8 cellular contexts compared by ENCODE assay signal in genomic region chr19:43640424-43640757, GRCh38. TPM values are rescaled to one million over a fixed set of nuclear protein-coding genes. Genes with fewer than 3 reads are reported as not detected.
DNase-seq lines count a peak whose midpoint lies in the region; ATAC-seq and TF ChIP-seq lines count a peak whose summit lies in the region.

No MANE protein-coding gene starts in this region.

- no peak overlapping the region for H3K27ac ChIP-seq in hepatocyte
- H3K27ac ChIP-seq in gastrocnemius medialis = no peak overlapping the region

- peaks cover 17% of the 10 kb centered on the region for H3K4me1 Mint-ChIP-seq in activated CD8-positive, alpha-beta T cell treated with anti-CD3 and anti-CD28 coated beads, Interleukin-2, amount 10 ng/mL, durations not matched to agents 7 days and 5 days (ENCODE audit: low read depth)

- no peak for TF ChIP-seq CTCF in hepatocyte (IDR thresholded peaks at IDR 0.05; ENCODE audit: poor library complexity)
- TF ChIP-seq CTCF in gastrocnemius medialis (IDR thresholded peaks at IDR 0.05 in 4 of 5, conservative IDR thresholded peaks at IDR 0.05 in 1 of 5) = no peak

- H3K4me2 ChIP-seq in hepatocyte = peak overlapping the region; percentile 98

- intact Hi-C loops in gastrocnemius medialis (cut with DNase I; ENCODE audit: low total_unique reads) = no loop called here

- POLR2A ChIA-PET in activated CD8-positive, alpha-beta T cell treated with anti-CD3 and anti-CD28 coated beads, Interleukin-2, amount 10 ng/mL, durations not matched to agents 7 days and 5 days (lab: Charles Lee) = no interaction called here

- WGBS in hepatocyte (ENCODE audit: low lambda C conversion rate, missing lambda C conversion rate) = 26% methylated on average over 7 of the region's 9 CpGs

- H3K27me3 Mint-ChIP-seq in activated CD8-positive, alpha-beta T cell treated with anti-CD3 and anti-CD28 coated beads, Interleukin-2, amount 10 ng/mL, durations not matched to agents 7 days and 5 days (ENCODE audit: low read depth) = peaks cover 55% of the 10 kb centered on the region

- no peak for TF ChIP-seq POLR2A in gastrocnemius medialis (IDR thresholded peaks at IDR 0.05)

- H4K20me1 ChIP-seq in hepatocyte (ENCODE audit: insufficient read depth, poor library complexity, severe bottlenecking) = no peaks in the 10 kb centered on the region

- peak overlapping the region; percentile 88 for H2AFZ ChIP-seq in hepatocyte

- DNase-seq in H7 (no peak), hepatocyte (ENCODE audit: low spot score) (no peak), gastrocnemius medialis (no peak), HCEC 1CT (no peak)
- DNase-seq in activated CD8-positive, alpha-beta T cell treated with anti-CD3 and anti-CD28 coated beads, Interleukin-2, amount 10 ng/mL, durations not matched to agents 7 days and 5 days = no peak
- no peak for DNase-seq in central memory CD4-positive, alpha-beta T cell

- ATAC-seq in activated CD8-positive, alpha-beta T cell treated with anti-CD3 and anti-CD28 coated beads, Interleukin-2, amount 10 ng/mL, durations not matched to agents 7 days and 5 days = no peak
- ATAC-seq in gastrocnemius medialis (no peak), GM19023 (IDR thresholded peaks at IDR 0.05; ENCODE audit: unreplicated experiment) (no peak), GM19455 (IDR thresholded peaks at IDR 0.05; ENCODE audit: unreplicated experiment) (no peak)

- H3K4me3 Mint-ChIP-seq in activated CD8-positive, alpha-beta T cell treated with anti-CD3 and anti-CD28 coated beads, Interleukin-2, amount 10 ng/mL, durations not matched to agents 7 days and 5 days = peak overlapping the region; percentile 70

- H3K9me3 ChIP-seq in hepatocyte (ENCODE audit: low read depth) (no peaks in the 10 kb centered on the region), gastrocnemius medialis (no peaks in the 10 kb centered on the region)

- H3K4me3 ChIP-seq in H7 (ENCODE audit: insufficient read depth, low read depth, low read length) = peak overlapping the region; percentile 79
- no peak overlapping the region for H3K4me3 ChIP-seq in hepatocyte
- peak overlapping the region; percentile 65 to 75 (median 68) for H3K4me3 ChIP-seq in gastrocnemius medialis

- in situ Hi-C loops in gastrocnemius medialis (cut with MboI; ENCODE audit: low sequenced_read_pairs in 4 of 4) = no loop called here

- H3K4me1 ChIP-seq in hepatocyte (ENCODE audit: insufficient read depth) (peaks cover 14% of the 10 kb centered on the region), gastrocnemius medialis (peaks cover 0 to 9% of the 10 kb centered on the region in 2 donors)

- CTCF ChIA-PET in activated CD8-positive, alpha-beta T cell treated with anti-CD3 and anti-CD28 coated beads, Interleukin-2, amount 10 ng/mL, durations not matched to agents 7 days and 5 days (lab: Charles Lee) = no interaction called here

- H3K36me3 Mint-ChIP-seq in activated CD8-positive, alpha-beta T cell treated with anti-CD3 and anti-CD28 coated beads, Interleukin-2, amount 10 ng/mL, durations not matched to agents 7 days and 5 days (ENCODE audit: low read depth) = no peaks in the 10 kb centered on the region

- H3K36me3 ChIP-seq in H7 (replicated peaks; ENCODE audit: control insufficient read depth, insufficient read depth, low read length) = no peaks in the 10 kb centered on the region
- H3K36me3 ChIP-seq in hepatocyte (replicated peaks; ENCODE audit: insufficient read depth, low read depth) = no peaks in the 10 kb centered on the region
- H3K36me3 ChIP-seq in gastrocnemius medialis = no peaks in the 10 kb centered on the region

- H3K9me3 Mint-ChIP-seq in activated CD8-positive, alpha-beta T cell treated with anti-CD3 and anti-CD28 coated beads, Interleukin-2, amount 10 ng/mL, durations not matched to agents 7 days and 5 days (ENCODE audit: insufficient read depth) = no peaks in the 10 kb centered on the region

- no peak overlapping the region for H3K27ac Mint-ChIP-seq in activated CD8-positive, alpha-beta T cell treated with anti-CD3 and anti-CD28 coated beads, Interleukin-2, amount 10 ng/mL, durations not matched to agents 7 days and 5 days

- H3K27me3 ChIP-seq in H7 (ENCODE audit: control insufficient read depth, insufficient read depth, low read length) (peaks cover 44% of the 10 kb centered on the region), hepatocyte (no peaks in the 10 kb centered on the region), gastrocnemius medialis (peaks cover 0 to 12% (median 4%) of the 10 kb centered on the region in 3 donors)

- H3K79me2 ChIP-seq in hepatocyte = no peaks in the 10 kb centered on the region

- no peaks in the 10 kb centered on the region for H3K9me2 ChIP-seq in hepatocyte (replicated peaks; ENCODE audit: insufficient read depth)

RNA-seq across cellular contexts. Expression of gene CADM4, which starts 0.7 kb away (rescaled TPM):
- 9.9 and 12.3 TPM in 2 replicates for total RNA-seq in H7 (2014; rRNA removed; shearing (Covaris generic))
- under 1 TPM; 0.10 to 0.40 TPM for total RNA-seq in activated CD8-positive, alpha-beta T cell treated with anti-CD3 and anti-CD28 coated beads, Interleukin-2, amount 10 ng/mL, durations not matched to agents 7 days and 5 days
- total RNA-seq in hepatocyte (22.7 and 24.4 TPM in 2 replicates), gastrocnemius medialis (1 to 10 TPM; 2.6 to 4.5 (median 4.2) TPM)
- polyA plus RNA-seq in hepatocyte = 16.6 and 17.1 TPM in 2 replicates

RNA-seq across cellular contexts. Expression of gene ZNF428, which starts 21.0 kb away (rescaled TPM):
- 59.0 and 70.5 TPM in 2 replicates for total RNA-seq in H7 (2014; rRNA removed; shearing (Covaris generic))
- total RNA-seq in activated CD8-positive, alpha-beta T cell treated with anti-CD3 and anti-CD28 coated beads, Interleukin-2, amount 10 ng/mL, durations not matched to agents 7 days and 5 days = 10 to 100 TPM; 29.9 to 31.5 TPM
- total RNA-seq in hepatocyte (35.9 and 40.2 TPM in 2 replicates), gastrocnemius medialis (10 to 100 TPM; 15.4 to 26.7 (median 20.0) TPM)
- 73.9 and 74.9 TPM in 2 replicates for polyA plus RNA-seq in hepatocyte

RNA-seq across cellular contexts. Expression of gene SRRM5, which starts 28.5 kb away (rescaled TPM):
- total RNA-seq in H7 (2014; rRNA removed; shearing (Covaris generic)) = 0.21 and 0.26 TPM in 2 replicates
- total RNA-seq in activated CD8-positive, alpha-beta T cell treated with anti-CD3 and anti-CD28 coated beads, Interleukin-2, amount 10 ng/mL, durations not matched to agents 7 days and 5 days = under 1 TPM; 0.71 to 0.73 TPM
- total RNA-seq in hepatocyte (0.27 TPM in 1 of 2 replicates, not detected in the other), gastrocnemius medialis (under 1 TPM in 3 of 4 donors, not detected in 1; 0.09 to 0.49 (median 0.25) TPM)
- polyA plus RNA-seq in hepatocyte = 0.24 and 0.79 TPM in 2 replicates

RNA-seq across cellular contexts. Expression of gene PLAUR, which starts 29.6 kb away (rescaled TPM):
- 16.9 and 31.0 TPM in 2 replicates for total RNA-seq in H7 (2014; rRNA removed; shearing (Covaris generic))
- 10 to 100 TPM; 10.1 to 11.6 TPM for total RNA-seq in activated CD8-positive, alpha-beta T cell treated with anti-CD3 and anti-CD28 coated beads, Interleukin-2, amount 10 ng/mL, durations not matched to agents 7 days and 5 days
- 25.0 and 28.0 TPM in 2 replicates for total RNA-seq in hepatocyte
- polyA plus RNA-seq in hepatocyte = 57.8 and 65.1 TPM in 2 replicates
- total RNA-seq in gastrocnemius medialis = 1 to 10 TPM in 3 of 4 donors, under 1 TPM in 1; 0.41 to 8.7 (median 3.4) TPM

RNA-seq across cellular contexts. Expression of gene ZNF576, which starts 44.0 kb away (rescaled TPM):
- total RNA-seq in H7 (2014; rRNA removed; shearing (Covaris generic)) = 12.3 and 18.6 TPM in 2 replicates
- 10 to 100 TPM; 14.1 to 17.3 TPM for total RNA-seq in activated CD8-positive, alpha-beta T cell treated with anti-CD3 and anti-CD28 coated beads, Interleukin-2, amount 10 ng/mL, durations not matched to agents 7 days and 5 days
- 12.8 and 16.2 TPM in 2 replicates for total RNA-seq in hepatocyte
- polyA plus RNA-seq in hepatocyte = 16.1 and 18.1 TPM in 2 replicates
- total RNA-seq in gastrocnemius medialis = 10 to 100 TPM in 2 of 4 donors, 1 to 10 TPM in 2; 6.9 to 19.8 (median 11.6) TPM
